17 cellular contexts compared by ENCODE assay signal in the genomic region with DNA sequence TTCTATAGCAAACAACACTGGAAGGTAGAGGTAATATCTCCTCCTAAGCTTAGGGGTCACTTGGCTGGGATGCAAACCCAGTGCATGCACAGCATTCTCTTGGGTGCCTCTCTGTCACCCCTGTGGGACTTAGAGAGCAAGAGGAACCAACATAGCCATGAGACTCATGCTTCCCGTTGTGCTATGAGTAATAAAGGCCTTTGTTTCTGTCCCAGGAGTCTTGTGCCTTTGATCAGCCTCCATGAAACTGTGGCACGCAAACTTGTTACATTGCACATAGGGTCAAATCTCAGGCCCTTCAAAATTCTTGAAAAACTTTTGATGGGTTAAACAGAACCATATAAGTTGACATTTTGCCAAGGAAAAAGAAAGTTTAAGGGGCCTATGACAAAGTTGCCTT.
DNase-seq lines count a peak whose midpoint lies in the region; ATAC-seq lines count a peak whose summit lies in the region.
"Had no signal": no experiment of that assay in that cellular context is flagged by ENCODE, and none has a peak within 500 bp of the region (broad histone marks: within the 10 kb centered on the region; RNA-seq: fewer than 3 reads in every experiment).

No MANE protein-coding gene starts in this region.

- no peak overlapping the region for H3K27ac Mint-ChIP-seq in activated CD8-positive, alpha-beta T cell treated with anti-CD3 and anti-CD28 coated beads, Interleukin-2, amount 10 ng/mL, durations not matched to agents 7 days and 5 days

- DNase-seq in CD1c-positive myeloid dendritic cell (ENCODE audit: extremely low spot score): peak; percentile 64
- peak; percentile 17 for DNase-seq in LoVo (ENCODE audit: low spot score)
- DNase-seq in NCI-H510A treated with DMSO at 0.1 percent for 48 hours (lab: John Stamatoyannopoulos, UW): no peak
- DNase-seq in activated CD8-positive, alpha-beta T cell treated with anti-CD3 and anti-CD28 coated beads, Interleukin-2, amount 10 ng/mL, durations not matched to agents 7 days and 5 days: no peak
- DNase-seq in activated CD8-positive, alpha-beta memory T cell treated with anti-CD3 and anti-CD28 coated beads for 24 hours: no peak
- DNase-seq: amygdala; COR-L47; GDM1; heart left ventricle; kidney; NCI-H1105; NK-92 treated with Interleukin-12 subunit alpha and Interleukin-12 subunit beta, amount 100 ng/mL, for 24 hours; SHP77; stimulated activated naive CD4-positive, alpha-beta T cell had no signal

- ATAC-seq in GM21367 (IDR thresholded peaks at IDR 0.05; ENCODE audit: unreplicated experiment) (peak; percentile 46), HG02884 (IDR thresholded peaks at IDR 0.05; ENCODE audit: unreplicated experiment) (peak; percentile 80), GM19452 (IDR thresholded peaks at IDR 0.05; ENCODE audit: unreplicated experiment) (no peak)
- ATAC-seq in activated CD8-positive, alpha-beta T cell treated with anti-CD3 and anti-CD28 coated beads, Interleukin-2, amount 10 ng/mL, durations not matched to agents 7 days and 5 days: no peak
- ATAC-seq: heart left ventricle had no signal

- no peaks in the 10 kb centered on the region for H3K36me3 Mint-ChIP-seq in activated CD8-positive, alpha-beta T cell treated with anti-CD3 and anti-CD28 coated beads, Interleukin-2, amount 10 ng/mL, durations not matched to agents 7 days and 5 days (ENCODE audit: low read depth)

- no peaks in the 10 kb centered on the region for H3K27me3 Mint-ChIP-seq in activated CD8-positive, alpha-beta T cell treated with anti-CD3 and anti-CD28 coated beads, Interleukin-2, amount 10 ng/mL, durations not matched to agents 7 days and 5 days (ENCODE audit: low read depth)

- peaks cover 6% of the 10 kb centered on the region for H3K9me3 Mint-ChIP-seq in activated CD8-positive, alpha-beta T cell treated with anti-CD3 and anti-CD28 coated beads, Interleukin-2, amount 10 ng/mL, durations not matched to agents 7 days and 5 days (ENCODE audit: insufficient read depth)

- H3K4me3 Mint-ChIP-seq in activated CD8-positive, alpha-beta T cell treated with anti-CD3 and anti-CD28 coated beads, Interleukin-2, amount 10 ng/mL, durations not matched to agents 7 days and 5 days: no peak overlapping the region

- CTCF ChIA-PET in activated CD8-positive, alpha-beta T cell treated with anti-CD3 and anti-CD28 coated beads, Interleukin-2, amount 10 ng/mL, durations not matched to agents 7 days and 5 days (lab: Charles Lee): no interaction called here

- H3K4me1 Mint-ChIP-seq in activated CD8-positive, alpha-beta T cell treated with anti-CD3 and anti-CD28 coated beads, Interleukin-2, amount 10 ng/mL, durations not matched to agents 7 days and 5 days (ENCODE audit: low read depth): no peaks in the 10 kb centered on the region

- POLR2A ChIA-PET in activated CD8-positive, alpha-beta T cell treated with anti-CD3 and anti-CD28 coated beads, Interleukin-2, amount 10 ng/mL, durations not matched to agents 7 days and 5 days (lab: Charles Lee): no interaction called here

Comparison
In these comparisons a context has a peak if more than half of its experiments do, and no peak if none do; other contexts are left out.
1. DNase-seq: peak in CD1c-positive myeloid dendritic cell (single experiment) and LoVo (single experiment); none in NCI-H510A treated with DMSO at 0.1 percent for 48 hours (single experiment), activated CD8-positive, alpha-beta T cell treated with anti-CD3 and anti-CD28 coated beads, Interleukin-2, amount 10 ng/mL, durations not matched to agents 7 days and 5 days (single experiment) and activated CD8-positive, alpha-beta memory T cell treated with anti-CD3 and anti-CD28 coated beads for 24 hours (single experiment).
2. ATAC-seq: peak in GM21367 (single experiment) and HG02884 (single experiment); none in activated CD8-positive, alpha-beta T cell treated with anti-CD3 and anti-CD28 coated beads, Interleukin-2, amount 10 ng/mL, durations not matched to agents 7 days and 5 days (single experiment) and GM19452 (single experiment).